In genomic region chr1:68751723-68752122, GRCh38 we compare ENCODE assay signal across 17 cellular contexts.
DNase-seq lines count a peak whose midpoint lies in the region; ATAC-seq, FAIRE-seq and TF ChIP-seq lines count a peak whose summit lies in the region.
"Had no signal": no experiment of that assay in that cellular context is flagged by ENCODE, and none has a peak within 500 bp of the region (broad histone marks: within the 10 kb centered on the region; RNA-seq: fewer than 3 reads in every experiment).

No MANE protein-coding gene starts in this region.

- CTCF ChIA-PET in H1 (lab: Charles Lee; ENCODE audit: partially characterized antibody), result no interaction called here
- CTCF ChIA-PET in activated CD8-positive, alpha-beta memory T cell treated with anti-CD3 and anti-CD28 coated beads, Interleukin-2, amount 10 ng/mL, durations not matched to agents 7 days and 5 days (lab: Charles Lee), result no interaction called here

- H3K36me3 ChIP-seq in H1 (ENCODE audit: control insufficient read depth in 2 of 4, insufficient read depth in 4 of 4, low read length in 3 of 4), result no peaks in the 10 kb centered on the region
- H3K36me3 ChIP-seq in neural progenitor cell, result no peaks in the 10 kb centered on the region

- DNase-seq in NCI-H748 (lab: John Stamatoyannopoulos, UW; ENCODE audit: unreplicated experiment) (peak; percentile 18), NCI-H748 treated with DMSO at 0.1 percent for 48 hours (lab: John Stamatoyannopoulos, UW) (no peak), LNCaP clone FGC (ENCODE audit: low read depth) (no peak), H1 (ENCODE audit: low read depth in 1 of 2, low spot score in 2 of 2) (no peak), neural progenitor cell (ENCODE audit: low spot score) (no peak), cortex of kidney (lab: John Stamatoyannopoulos, UW) (no peak)
- no peak for DNase-seq in activated CD8-positive, alpha-beta memory T cell treated with anti-CD3 and anti-CD28 coated beads, Interleukin-2, amount 10 ng/mL, durations not matched to agents 7 days and 5 days
- DNase-seq: CD4-positive, CD25-positive, alpha-beta regulatory T cell; DMS79; HCEC 1CT; NCI-H446; NCI-H774; SHP77 had no signal

- 85% methylated on average over 2 of the region's 2 CpGs; no CpG with 5 or more reads in 1 of the 2 experiments for WGBS in H1 (ENCODE audit: extremely low coverage in 1 of 2, insufficient coverage in 1 of 2, insufficient read length in 1 of 2, insufficient replicate concordance in 2 of 2, low coverage in 1 of 2, low lambda C conversion rate in 2 of 2, missing lambda C conversion rate in 1 of 2), 2 experiments

- H3K9ac ChIP-seq in H1 (replicated peaks in 1 of 4; ENCODE audit: extremely low read depth in 1 of 4, low read depth in 3 of 4, low read length in 3 of 4) (no peak overlapping the region), neural progenitor cell (no peak overlapping the region)

- no peaks in the 10 kb centered on the region for H4K20me1 ChIP-seq in H1 (replicated peaks in 1 of 2; ENCODE audit: control insufficient read depth in 1 of 2, insufficient read depth in 2 of 2, low read length in 2 of 2)
- no peaks in the 10 kb centered on the region for H4K20me1 ChIP-seq in neural progenitor cell (ENCODE audit: low read depth)

- no peak for TF ChIP-seq POLR2A in H1 (IDR thresholded peaks at IDR 0.05; ENCODE audit: control extremely low read depth in 1 of 2, low read depth in 2 of 2, low read length in 2 of 2)

- no peak overlapping the region for H2BK120ac ChIP-seq in H1 (replicated peaks; ENCODE audit: low read depth, low read length)

- H3K9me3 ChIP-seq in H1 (ENCODE audit: insufficient read depth in 2 of 2, low read depth in 1 of 2, low read length in 1 of 2) (no peaks in the 10 kb centered on the region), neural progenitor cell (ENCODE audit: low read depth) (no peaks in the 10 kb centered on the region)

- H4K91ac ChIP-seq in H1 (replicated peaks; ENCODE audit: insufficient read length, low read length), result no peak overlapping the region

- H3K14ac ChIP-seq in H1 (ENCODE audit: insufficient read length), result no peak overlapping the region

- H4K5ac ChIP-seq in H1 (ENCODE audit: insufficient read length, low read depth, low read length), result no peak overlapping the region

- TF ChIP-seq RAD21 in H1 (IDR thresholded peaks at IDR 0.05 in 1 of 2, conservative IDR thresholded peaks at IDR 0.05 in 1 of 2; ENCODE audit: low read depth in 2 of 2, low read length in 2 of 2), result peak; percentile 40 to 46

- no peak overlapping the region for H2BK12ac ChIP-seq in H1 (ENCODE audit: low read depth, low read length)

- H3K27me3 Mint-ChIP-seq in neural progenitor cell (ENCODE audit: insufficient read depth, low read depth), result no peaks in the 10 kb centered on the region
- no peaks in the 10 kb centered on the region for H3K27me3 Mint-ChIP-seq in activated CD8-positive, alpha-beta memory T cell treated with anti-CD3 and anti-CD28 coated beads, Interleukin-2, amount 10 ng/mL, durations not matched to agents 7 days and 5 days
- H3K27me3 Mint-ChIP-seq: CD4-positive, CD25-positive, alpha-beta regulatory T cell had no signal

- no peak for TF ChIP-seq EP300 in H1 (IDR thresholded peaks at IDR 0.05; ENCODE audit: borderline replicate concordance in 1 of 2, low read depth in 2 of 2, low read length in 2 of 2)

- H4K8ac ChIP-seq in H1 (ENCODE audit: extremely low read depth, insufficient read depth, low read length), result no peak overlapping the region

- no peak overlapping the region for H3K56ac ChIP-seq in H1 (replicated peaks; ENCODE audit: insufficient read length, low read depth, low read length)

- H3K27me3 ChIP-seq in H1 (replicated peaks in 1 of 4; ENCODE audit: control insufficient read depth in 3 of 4, extremely low read depth in 1 of 4, insufficient read depth in 3 of 4, low read length in 3 of 4) (no peaks in the 10 kb centered on the region), neural progenitor cell (no peaks in the 10 kb centered on the region)

- H3K4me3 ChIP-seq in LNCaP clone FGC (ENCODE audit: low read depth, low read length) (no peak overlapping the region), H1 (ENCODE audit: extremely low read depth in 1 of 4, insufficient read depth in 2 of 4, low read depth in 3 of 4, low read length in 4 of 4) (no peak overlapping the region), neural progenitor cell (no peak overlapping the region)
- H3K4me3 ChIP-seq: GM12878 had no signal

- no peak for ATAC-seq in HG03139 (IDR thresholded peaks at IDR 0.05; ENCODE audit: unreplicated experiment)
- no peak for ATAC-seq in activated CD8-positive, alpha-beta memory T cell treated with anti-CD3 and anti-CD28 coated beads, Interleukin-2, amount 10 ng/mL, durations not matched to agents 7 days and 5 days
- ATAC-seq: GM12878 had no signal

- H3K27ac ChIP-seq in H1 (ENCODE audit: low read depth, low read length), result no peak overlapping the region
- no peak overlapping the region for H3K27ac ChIP-seq in neural progenitor cell

- H2AK5ac ChIP-seq in H1 (ENCODE audit: low read depth, low read length), result no peak overlapping the region

- H3K79me1 ChIP-seq in H1 (ENCODE audit: low read depth, low read length), result no peaks in the 10 kb centered on the region

- H3K36me3 Mint-ChIP-seq in neural progenitor cell, result no peaks in the 10 kb centered on the region
- H3K36me3 Mint-ChIP-seq in activated CD8-positive, alpha-beta memory T cell treated with anti-CD3 and anti-CD28 coated beads, Interleukin-2, amount 10 ng/mL, durations not matched to agents 7 days and 5 days, result no peaks in the 10 kb centered on the region
- H3K36me3 Mint-ChIP-seq: CD4-positive, CD25-positive, alpha-beta regulatory T cell had no signal

- H3K4ac ChIP-seq in H1 (replicated peaks; ENCODE audit: insufficient read length, low read depth, low read length), result no peak overlapping the region

- H2AFZ ChIP-seq in H1 (ENCODE audit: low read length) (no peak overlapping the region), neural progenitor cell (replicated peaks) (no peak overlapping the region)

- no peak overlapping the region for H3K4me3 Mint-ChIP-seq in neural progenitor cell
- no peak overlapping the region for H3K4me3 Mint-ChIP-seq in activated CD8-positive, alpha-beta memory T cell treated with anti-CD3 and anti-CD28 coated beads, Interleukin-2, amount 10 ng/mL, durations not matched to agents 7 days and 5 days
- H3K4me3 Mint-ChIP-seq: CD4-positive, CD25-positive, alpha-beta regulatory T cell had no signal

- no peak overlapping the region for H3K23ac ChIP-seq in H1 (ENCODE audit: insufficient read length)

- FAIRE-seq in H1 (lab: Jason Lieb, UNC), result no peak
- FAIRE-seq: GM12878, GM18507, RCC 7860 had no signal

- H3K18ac ChIP-seq in H1 (ENCODE audit: extremely low read depth, low read length), result no peak overlapping the region

- no peak overlapping the region for H3K4me2 ChIP-seq in H1 (ENCODE audit: insufficient read depth in 1 of 2, low read depth in 2 of 2, low read length in 2 of 2)
- no peak overlapping the region for H3K4me2 ChIP-seq in neural progenitor cell

- H2BK5ac ChIP-seq in H1 (ENCODE audit: low read depth, low read length), result no peak overlapping the region

- POLR2A ChIA-PET in H1 (lab: Charles Lee; ENCODE audit: partially characterized antibody), result no interaction called here

- TF ChIP-seq CTCF in LNCaP clone FGC (IDR thresholded peaks at IDR 0.05; ENCODE audit: control insufficient read depth, extremely low read depth, insufficient read depth), result peak; percentile 49
- no peak; a peak in 1 of 4 replicates for TF ChIP-seq CTCF in H1 (IDR thresholded peaks at IDR 0.05; ENCODE audit: control extremely low read depth in 1 of 3, insufficient read depth in 1 of 3, low read depth in 1 of 3, low read length in 3 of 3)
- TF ChIP-seq CTCF in neural progenitor cell (IDR thresholded peaks at IDR 0.05), result peak; percentile 30

- H3K79me2 ChIP-seq in H1 (ENCODE audit: control insufficient read depth in 1 of 2, insufficient read depth in 2 of 2, low read length in 2 of 2) (no peaks in the 10 kb centered on the region), neural progenitor cell (ENCODE audit: low read depth) (no peaks in the 10 kb centered on the region)

- no peak overlapping the region for H3K27ac Mint-ChIP-seq in neural progenitor cell
- H3K27ac Mint-ChIP-seq in activated CD8-positive, alpha-beta memory T cell treated with anti-CD3 and anti-CD28 coated beads, Interleukin-2, amount 10 ng/mL, durations not matched to agents 7 days and 5 days, result no peak overlapping the region
- H3K27ac Mint-ChIP-seq: CD4-positive, CD25-positive, alpha-beta regulatory T cell had no signal

- H2BK20ac ChIP-seq in H1 (ENCODE audit: low read length), result no peak overlapping the region

- H2BK15ac ChIP-seq in H1 (ENCODE audit: low read length), result no peak overlapping the region

- H3K23me2 ChIP-seq in H1 (ENCODE audit: low read depth, low read length), result no peaks in the 10 kb centered on the region

- H3K4me1 ChIP-seq in H1 (replicated peaks in 1 of 4; ENCODE audit: control insufficient read depth in 3 of 4, insufficient read depth in 4 of 4, low read length in 3 of 4) (no peaks in the 10 kb centered on the region), neural progenitor cell (no peaks in the 10 kb centered on the region)

- H3F3A ChIP-seq in neural progenitor cell (ENCODE audit: low read depth), result no peaks in the 10 kb centered on the region

- H3K4me1 Mint-ChIP-seq in neural progenitor cell, result no peaks in the 10 kb centered on the region
- no peaks in the 10 kb centered on the region for H3K4me1 Mint-ChIP-seq in activated CD8-positive, alpha-beta memory T cell treated with anti-CD3 and anti-CD28 coated beads, Interleukin-2, amount 10 ng/mL, durations not matched to agents 7 days and 5 days
- H3K4me1 Mint-ChIP-seq: CD4-positive, CD25-positive, alpha-beta regulatory T cell had no signal

- no peaks in the 10 kb centered on the region for H3K9me3 Mint-ChIP-seq in neural progenitor cell
- peaks cover 4% of the 10 kb centered on the region for H3K9me3 Mint-ChIP-seq in activated CD8-positive, alpha-beta memory T cell treated with anti-CD3 and anti-CD28 coated beads, Interleukin-2, amount 10 ng/mL, durations not matched to agents 7 days and 5 days (ENCODE audit: low read depth)

TF ChIP-seq in H1, 55 proteins besides CTCF, POLR2A, EP300 and RAD21 (continues in another document):
- TF ChIP-seq CREB1 (IDR thresholded peaks at IDR 0.05) (no peak), MAX (IDR thresholded peaks at IDR 0.05) (no peak), FOSL1 (IDR thresholded peaks at IDR 0.05; ENCODE audit: insufficient read depth, low read depth, low read length) (no peak), SP2 (IDR thresholded peaks at IDR 0.05; ENCODE audit: low read length) (no peak), GTF2F1 (IDR thresholded peaks at IDR 0.05; ENCODE audit: borderline replicate concordance, low read depth, low read length) (no peak), CHD1 (IDR thresholded peaks at IDR 0.05; ENCODE audit: low read depth, low read length) (no peak), CEBPB (IDR thresholded peaks at IDR 0.05; ENCODE audit: low read depth, low read length) (no peak), ZNF274 (IDR thresholded peaks at IDR 0.05; ENCODE audit: borderline replicate concordance, extremely low read depth, low read length) (no peak), CBX5 (IDR thresholded peaks at IDR 0.05; ENCODE audit: low read depth, low read length) (no peak), SUZ12 (IDR thresholded peaks at IDR 0.05; ENCODE audit: low read length) (no peak)

Comparison
In these comparisons a context has a peak if more than half of its experiments do, and no peak if none do; other contexts are left out.
1. CTCF ChIP-seq: peak in LNCaP clone FGC (single experiment) and neural progenitor cell (single experiment); none in H1 (0 of 3).